ENCODE assay signal across 8 cellular contexts in genomic region chr1:227788279-227789041, GRCh38. TPM values are rescaled to one million over a fixed set of nuclear protein-coding genes. Genes with fewer than 3 reads are reported as not detected.
DNase-seq lines count a peak whose midpoint lies in the region; ATAC-seq and TF ChIP-seq lines count a peak whose summit lies in the region.

No MANE protein-coding gene starts in this region.

- CTCF ChIA-PET in BJ (lab: Yijun Ruan, JAX) = interaction anchor here (0.7 to 2.9 kb wide), 5 partner anchors 8 to 160 kb away, joined by 3 to 10 read pairs (median 4); partner anchors contain the start of gene WNT9A

- H3K27me3 ChIP-seq in BJ (ENCODE audit: control insufficient read depth, insufficient read depth, low read length) = 0 out of 2 replicates have a peak, but pooled peaks cover 1% of the 10 kb centered on the region

- H3K4me1 Mint-ChIP-seq in progenitor cell of endocrine pancreas (ENCODE audit: low read depth) = peaks cover 5% of the 10 kb centered on the region

- peaks cover 61% of the 10 kb centered on the region for H3K27me3 Mint-ChIP-seq in progenitor cell of endocrine pancreas

- no peak for TF ChIP-seq POLR2A in erythroblast (IDR thresholded peaks at IDR 0.05; ENCODE audit: low read length)

- H3K27ac Mint-ChIP-seq in progenitor cell of endocrine pancreas = no peak overlapping the region

- peak overlapping the region; percentile 69 for H3K4me3 ChIP-seq in BJ (ENCODE audit: low read depth, low read length)

- H3K4me3 Mint-ChIP-seq in progenitor cell of endocrine pancreas (ENCODE audit: low read depth) = peak overlapping the region; percentile 70

- H3K9me3 Mint-ChIP-seq in progenitor cell of endocrine pancreas (ENCODE audit: low read depth) = no peaks in the 10 kb centered on the region

- H3K36me3 ChIP-seq in BJ (ENCODE audit: control insufficient read depth, insufficient read depth, low read length) = no peaks in the 10 kb centered on the region

- ATAC-seq in GM18519 (IDR thresholded peaks at IDR 0.05; ENCODE audit: low FRiP score, unreplicated experiment) (peak; percentile 27), HG02943 (IDR thresholded peaks at IDR 0.05; ENCODE audit: low read depth, unreplicated experiment) (peak; percentile 57), Right ventricle myocardium superior (ENCODE audit: poor library complexity) (peak; percentile 72)

- POLR2A ChIA-PET in BJ (lab: Charles Lee) = no interaction called here

- H3K36me3 Mint-ChIP-seq in progenitor cell of endocrine pancreas (ENCODE audit: insufficient read depth) = peaks cover 2% of the 10 kb centered on the region

- intact Hi-C loops in Right ventricle myocardium superior (cut with DNase I) = no loop called here

- no peak for DNase-seq in BJ (ENCODE audit: low read depth)
- peak; percentile 32 for DNase-seq in NCI-H2029 treated with DMSO at 0.1 percent for 48 hours (lab: John Stamatoyannopoulos, UW)
- peak; percentile 32 for DNase-seq in activated CD8-positive, alpha-beta memory T cell treated with anti-CD3 and anti-CD28 coated beads, Interleukin-2, amount 50 U/mL, for 4 hours
- DNase-seq in Right ventricle myocardium superior = peak; percentile 85
- DNase-seq in progenitor cell of endocrine pancreas (ENCODE audit: low spot score, unreplicated experiment) = peak; percentile 68
- no peak for DNase-seq in erythroblast (lab: John Stamatoyannopoulos, UW)

- TF ChIP-seq CTCF in BJ (IDR thresholded peaks at IDR 0.05; ENCODE audit: insufficient read depth, low read depth, low read length) (no peak), progenitor cell of endocrine pancreas (IDR thresholded peaks at IDR 0.05; ENCODE audit: unreplicated experiment) (no peak)

RNA-seq across cellular contexts. Expression of gene PRSS38, which starts 27.0 kb away (rescaled TPM):
- not detected in 2 replicates for polyA plus RNA-seq in BJ (2011; rRNA removed)
- polyA minus RNA-seq in BJ (2011; rRNA and poly(A)+ RNA removed) = not detected in 2 replicates
- not detected for total RNA-seq in Right ventricle myocardium superior
- total RNA-seq in progenitor cell of endocrine pancreas = not detected in 2 replicates

RNA-seq across cellular contexts. Expression of gene SNAP47, which starts 53.2 kb away (rescaled TPM):
- polyA plus RNA-seq in BJ (2011; rRNA removed) = 24.7 and 32.8 TPM in 2 replicates
- polyA minus RNA-seq in BJ (2011; rRNA and poly(A)+ RNA removed) = 19.3 and 20.0 TPM in 2 replicates
- total RNA-seq in Right ventricle myocardium superior (23.6 TPM), progenitor cell of endocrine pancreas (38.8 and 39.6 TPM in 2 replicates)

RNA-seq across cellular contexts. Expression of gene JMJD4, which starts 53.4 kb away (rescaled TPM):
- polyA plus RNA-seq in BJ (2011; rRNA removed) = 18.6 and 20.5 TPM in 2 replicates
- 35.8 and 48.1 TPM in 2 replicates for polyA minus RNA-seq in BJ (2011; rRNA and poly(A)+ RNA removed)
- total RNA-seq in Right ventricle myocardium superior = 6.6 TPM
- total RNA-seq in progenitor cell of endocrine pancreas = 20.7 and 26.4 TPM in 2 replicates

Comparison
In these comparisons a context has a peak if more than half of its experiments do, and no peak if none do; other contexts are left out.
1. DNase-seq: peak in NCI-H2029 treated with DMSO at 0.1 percent for 48 hours (single experiment), activated CD8-positive, alpha-beta memory T cell treated with anti-CD3 and anti-CD28 coated beads, Interleukin-2, amount 50 U/mL, for 4 hours (single experiment), Right ventricle myocardium superior (single experiment) and progenitor cell of endocrine pancreas (single experiment); none in BJ (single experiment) and erythroblast (0 of 2).
2. Peak in every context shown above with its lines, with median percentiles within 50 percentile points of each other: ATAC-seq.